1 cellular context compared by ENCODE assay signal in the genomic region with DNA sequence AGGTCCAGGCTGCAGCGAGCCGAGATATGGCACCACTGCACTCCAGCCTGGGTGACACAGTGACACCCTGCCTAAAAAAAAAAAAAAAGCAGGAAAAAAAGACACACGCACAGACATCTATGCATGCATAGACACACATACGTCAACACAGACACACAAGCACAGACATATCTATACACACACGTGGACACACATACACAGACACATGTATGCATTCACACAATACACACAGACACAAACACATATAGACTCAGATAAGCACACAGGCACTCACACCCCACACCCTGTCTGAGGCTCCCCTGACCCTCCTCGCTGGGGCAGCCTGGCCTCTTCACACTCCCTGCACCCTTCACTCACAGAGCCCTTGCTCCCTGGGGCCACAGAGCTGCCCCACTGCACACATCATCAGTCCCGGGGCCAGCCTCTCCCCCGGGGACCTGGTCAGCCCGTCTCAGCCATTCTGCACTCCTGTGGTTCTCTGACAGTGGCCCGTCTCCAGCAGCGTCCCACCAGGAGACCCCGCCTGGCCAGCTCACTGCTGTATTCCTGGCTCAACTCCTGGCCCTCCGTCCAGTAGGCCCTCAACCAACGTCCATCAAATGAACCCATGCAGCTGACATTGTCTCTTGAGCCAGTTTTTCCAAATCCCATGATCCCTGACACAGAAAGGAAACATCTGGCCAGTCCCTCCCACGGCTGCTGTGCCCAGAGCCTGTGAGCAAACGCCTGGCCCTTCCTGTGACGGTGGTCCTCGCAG.
TF ChIP-seq lines count a peak whose summit lies in the region.

No MANE protein-coding gene starts in this region.

TF ChIP-seq in endothelial cell of umbilical vein, 7 proteins besides CTCF, POLR2A, EP300 and RAD21:
- TF ChIP-seq, protein P1, sequence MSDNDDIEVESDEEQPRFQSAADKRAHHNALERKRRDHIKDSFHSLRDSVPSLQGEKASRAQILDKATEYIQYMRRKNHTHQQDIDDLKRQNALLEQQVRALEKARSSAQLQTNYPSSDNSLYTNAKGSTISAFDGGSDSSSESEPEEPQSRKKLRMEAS (IDR thresholded peaks at IDR 0.05; ENCODE audit: insufficient read depth, insufficient read length), result no peak
- TF ChIP-seq JUN (IDR thresholded peaks at IDR 0.05; ENCODE audit: borderline replicate concordance, insufficient read depth, insufficient read length, low read depth) (no peak), GATA2 (IDR thresholded peaks at IDR 0.05; ENCODE audit: insufficient read depth, insufficient read length, low read depth, low read length) (no peak)
